ENCODE assay signal across 10 cellular contexts in the genomic region with DNA sequence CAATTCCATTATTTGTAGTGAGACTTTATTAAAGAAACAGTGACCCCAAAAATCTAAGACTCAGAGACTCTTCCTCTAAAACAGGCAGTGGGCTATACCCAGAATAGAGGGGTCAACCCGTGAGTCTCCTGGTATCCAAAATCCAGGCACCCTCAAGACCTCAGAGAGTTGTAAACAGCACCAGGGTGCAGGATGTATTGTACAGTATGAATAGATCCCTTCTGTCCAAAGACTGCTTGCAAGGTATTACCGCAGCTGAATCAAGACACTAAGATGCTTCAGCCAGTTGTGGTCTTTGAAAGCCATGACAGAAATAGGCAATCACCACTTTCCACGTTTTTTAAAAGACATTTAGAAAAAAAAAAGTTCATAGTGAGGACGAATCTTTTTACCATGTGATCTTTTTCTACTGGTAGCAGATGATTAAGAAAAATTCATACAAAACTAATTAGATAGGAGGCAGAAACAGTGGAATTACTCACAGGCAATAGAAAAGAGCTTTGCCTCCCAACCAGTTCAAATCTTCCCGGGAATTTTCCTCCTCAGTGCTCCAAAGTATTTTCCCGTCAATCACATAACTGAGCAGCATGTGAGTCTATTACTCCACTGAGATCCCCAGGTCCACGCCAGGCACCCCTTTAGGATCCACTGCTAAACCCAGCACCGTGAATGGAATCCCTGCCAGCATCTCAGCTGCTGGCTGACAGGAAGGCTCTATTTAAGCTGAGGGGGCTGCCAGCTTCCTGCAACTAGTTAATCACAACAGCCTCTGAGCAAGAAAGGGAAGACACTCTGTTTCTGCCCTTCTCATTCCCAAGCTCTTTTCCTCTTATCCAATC.
DNase-seq lines count a peak whose midpoint lies in the region; ATAC-seq and TF ChIP-seq lines count a peak whose summit lies in the region.
"Had no signal": no experiment of that assay in that cellular context is flagged by ENCODE, and none has a peak within 500 bp of the region (broad histone marks: within the 10 kb centered on the region; RNA-seq: fewer than 3 reads in every experiment).

No MANE protein-coding gene starts in this region.

- peak overlapping the region; percentile 57 for H4K8ac ChIP-seq in mesenchymal stem cell (ENCODE audit: low read length)

- H3K9me3 Mint-ChIP-seq in activated T-cell treated with anti-CD3 and anti-CD28 coated beads, Interleukin-2, amount 50 U/mL, for 24 hours = no peaks in the 10 kb centered on the region
- H3K9me3 Mint-ChIP-seq: neural crest cell had no signal

- no peak overlapping the region for H2BK12ac ChIP-seq in mesenchymal stem cell (ENCODE audit: low read length in 2 of 2)

- H2AK5ac ChIP-seq in mesenchymal stem cell (ENCODE audit: low read length, severe bottlenecking) = peak overlapping the region; percentile 23

- intact Hi-C loops in tibial artery (cut with DNase I; ENCODE audit: low total_unique reads) = no loop called here

- H3K36me3 ChIP-seq in adipocyte (ENCODE audit: control insufficient read depth, insufficient read depth, low read length, severe bottlenecking) = peaks cover 71% of the 10 kb centered on the region
- peaks cover 19 to 74% of the 10 kb centered on the region in 2 experiments for H3K36me3 ChIP-seq in mesenchymal stem cell (ENCODE audit: control insufficient read depth in 1 of 2, insufficient read depth in 2 of 2, low read depth in 1 of 2, low read length in 2 of 2)
- H3K36me3 ChIP-seq in tibial artery = peaks cover 9 to 37% (median 18%) of the 10 kb centered on the region in 3 donors

- H3K27me3 ChIP-seq in adipocyte (replicated peaks; ENCODE audit: control insufficient read depth, insufficient read depth, low read length) (no peaks in the 10 kb centered on the region), mesenchymal stem cell (ENCODE audit: control insufficient read depth in 1 of 2, insufficient read depth in 1 of 2, low read length in 2 of 2) (no peaks in the 10 kb centered on the region), tibial artery (no peaks in the 10 kb centered on the region)

- peak overlapping the region; percentile 74 for H3K4me3 Mint-ChIP-seq in activated T-cell treated with anti-CD3 and anti-CD28 coated beads, Interleukin-2, amount 50 U/mL, for 24 hours
- H3K4me3 Mint-ChIP-seq: neural crest cell had no signal

- H3K4ac ChIP-seq in mesenchymal stem cell (ENCODE audit: low read depth in 1 of 2, low read length in 2 of 2) = peak overlapping the region in 1 of 2 experiments; percentile 51

- no peak overlapping the region for H2BK120ac ChIP-seq in mesenchymal stem cell (ENCODE audit: low read depth, low read length)

- H3K9me3 ChIP-seq in adipocyte (ENCODE audit: control insufficient read depth, low read length) (no peaks in the 10 kb centered on the region), mesenchymal stem cell (ENCODE audit: control insufficient read depth, low read length) (no peaks in the 10 kb centered on the region), tibial artery (no peaks in the 10 kb centered on the region)

- peaks cover 18% of the 10 kb centered on the region for H3K79me1 ChIP-seq in mesenchymal stem cell (replicated peaks; ENCODE audit: low read length, poor library complexity, severe bottlenecking)

- peaks cover 99% of the 10 kb centered on the region for H3K36me3 Mint-ChIP-seq in activated T-cell treated with anti-CD3 and anti-CD28 coated beads, Interleukin-2, amount 50 U/mL, for 24 hours (ENCODE audit: low read depth)

- H3K4me1 ChIP-seq in adipocyte (ENCODE audit: control insufficient read depth, insufficient read depth, low read length) (peaks cover 63% of the 10 kb centered on the region), mesenchymal stem cell (ENCODE audit: control insufficient read depth, insufficient read depth, low read depth, low read length) (peaks cover 17% of the 10 kb centered on the region), tibial artery (peaks cover 0 to 49% (median 29%) of the 10 kb centered on the region in 4 donors)

- H3K9ac ChIP-seq in adipocyte (ENCODE audit: low read length) (peak overlapping the region; percentile 49), mesenchymal stem cell (ENCODE audit: low read length) (peak overlapping the region; percentile 60)

- peaks cover 96% of the 10 kb centered on the region for H3K4me1 Mint-ChIP-seq in activated T-cell treated with anti-CD3 and anti-CD28 coated beads, Interleukin-2, amount 50 U/mL, for 24 hours (ENCODE audit: low read depth)

- H3K27ac ChIP-seq in mesenchymal stem cell (ENCODE audit: low read length, poor library complexity, severe bottlenecking) (no peak overlapping the region), tibial artery (peak overlapping the region; percentile 34 to 52)
- H3K27ac ChIP-seq: SK-N-MC had no signal

- ATAC-seq in HG03442 (IDR thresholded peaks at IDR 0.05; ENCODE audit: unreplicated experiment) = no peak

- H4K91ac ChIP-seq in mesenchymal stem cell (ENCODE audit: low read length) = peak overlapping the region; percentile 25

- peak overlapping the region; percentile 9 for H2BK15ac ChIP-seq in mesenchymal stem cell (ENCODE audit: low read depth, poor library complexity, severe bottlenecking)

- H3K18ac ChIP-seq in mesenchymal stem cell (ENCODE audit: low read depth in 1 of 2, low read length in 2 of 2) = peak overlapping the region in 1 of 2 experiments; percentile 69

- no peak overlapping the region for H2BK5ac ChIP-seq in mesenchymal stem cell (ENCODE audit: low read depth, low read length, poor library complexity, severe bottlenecking)

- H3K27me3 Mint-ChIP-seq in activated T-cell treated with anti-CD3 and anti-CD28 coated beads, Interleukin-2, amount 50 U/mL, for 24 hours = no peaks in the 10 kb centered on the region

- H3K14ac ChIP-seq in mesenchymal stem cell (ENCODE audit: low read length in 2 of 2) = peak overlapping the region in 1 of 2 experiments; percentile 83

- no peak overlapping the region for H3K23ac ChIP-seq in mesenchymal stem cell (ENCODE audit: low read length in 2 of 2)

- no peak for DNase-seq in activated T-cell treated with anti-CD3 and anti-CD28 coated beads, Interleukin-2, amount 50 U/mL, for 24 hours
- DNase-seq in activated T-cell treated with anti-CD3 and anti-CD28 coated beads for 4 hours (no peak), adipocyte (ENCODE audit: low read depth) (no peak), mesenchymal stem cell (no peak), tibial artery (no peak), iPS-NIHi7 (ENCODE audit: extremely low spot score) (no peak), kidney glomerular epithelial cell (lab: John Stamatoyannopoulos, UW) (no peak)

- H3K27ac Mint-ChIP-seq in activated T-cell treated with anti-CD3 and anti-CD28 coated beads, Interleukin-2, amount 50 U/mL, for 24 hours = peak overlapping the region; percentile 99

- whole genome bisulfite sequencing in mesenchymal stem cell = 87% methylated on average over 7 of the region's 8 CpGs

- no peak overlapping the region for H2AFZ ChIP-seq in mesenchymal stem cell (ENCODE audit: low read depth, low read length)

- H3K4me2 ChIP-seq in mesenchymal stem cell (ENCODE audit: low read length, poor library complexity, severe bottlenecking) = no peak overlapping the region

- no peak overlapping the region for H3K4me3 ChIP-seq in adipocyte (ENCODE audit: low read length)
- no peak overlapping the region for H3K4me3 ChIP-seq in mesenchymal stem cell (ENCODE audit: insufficient read depth in 1 of 2, low read depth in 1 of 2, low read length in 2 of 2)
- H3K4me3 ChIP-seq in tibial artery = no peak overlapping the region
- H3K4me3 ChIP-seq: SK-N-MC had no signal

- TF ChIP-seq CTCF in tibial artery (IDR thresholded peaks at IDR 0.05) = no peak
